ENCODE assay signal across 2 cellular contexts in the genomic region with DNA sequence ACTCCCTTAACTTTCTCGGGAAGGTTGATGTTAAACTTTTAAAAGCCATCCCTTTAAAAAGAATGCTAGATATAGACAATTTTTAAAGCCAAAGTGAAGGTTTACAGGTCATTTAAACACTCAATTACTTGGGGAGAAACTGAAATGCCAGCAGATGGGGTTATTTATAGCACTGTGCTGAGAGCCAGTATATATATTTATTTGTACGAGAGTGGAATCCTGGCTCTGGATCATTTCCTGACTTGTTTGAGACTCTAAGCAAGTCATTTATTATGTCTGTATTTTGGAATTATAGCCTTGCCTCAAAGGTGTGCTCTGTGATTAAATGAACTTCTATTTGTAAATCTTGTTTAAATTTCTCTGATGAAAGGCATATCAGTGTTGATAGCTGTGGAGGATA.
TF ChIP-seq lines count a peak whose summit lies in the region.

No MANE protein-coding gene starts in this region.

TF ChIP-seq in SK-N-SH treated with all-trans-retinoic acid at 6 μM for 48 hours, 23 proteins besides CTCF, POLR2A, EP300 and RAD21 (continued from another document):
- no peak for TF ChIP-seq ZFP3 (CRISPR knock-in tag; IDR thresholded peaks at IDR 0.05)
- no peak for TF ChIP-seq CREB5 (CRISPR knock-in tag; IDR thresholded peaks at IDR 0.05; ENCODE audit: low read depth)

TF ChIP-seq in SK-N-SH, 30 proteins besides CTCF, POLR2A, EP300 and RAD21 (continued from another document):
- TF ChIP-seq MXI1 (IDR thresholded peaks at IDR 0.05; ENCODE audit: low read depth, low read length) (no peak), NFIC (IDR thresholded peaks at IDR 0.05; ENCODE audit: borderline replicate concordance) (no peak), EZH2phosphoT487 (IDR thresholded peaks at IDR 0.05; ENCODE audit: borderline replicate concordance, low read depth) (no peak), RXRA (IDR thresholded peaks at IDR 0.05; ENCODE audit: borderline replicate concordance, low read depth) (no peak)
- TF ChIP-seq, protein P1, sequence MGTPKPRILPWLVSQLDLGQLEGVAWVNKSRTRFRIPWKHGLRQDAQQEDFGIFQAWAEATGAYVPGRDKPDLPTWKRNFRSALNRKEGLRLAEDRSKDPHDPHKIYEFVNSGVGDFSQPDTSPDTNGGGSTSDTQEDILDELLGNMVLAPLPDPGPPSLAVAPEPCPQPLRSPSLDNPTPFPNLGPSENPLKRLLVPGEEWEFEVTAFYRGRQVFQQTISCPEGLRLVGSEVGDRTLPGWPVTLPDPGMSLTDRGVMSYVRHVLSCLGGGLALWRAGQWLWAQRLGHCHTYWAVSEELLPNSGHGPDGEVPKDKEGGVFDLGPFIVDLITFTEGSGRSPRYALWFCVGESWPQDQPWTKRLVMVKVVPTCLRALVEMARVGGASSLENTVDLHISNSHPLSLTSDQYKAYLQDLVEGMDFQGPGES (IDR thresholded peaks at IDR 0.05; ENCODE audit: low read depth, low read length) = no peak
